7 cellular contexts compared by ENCODE assay signal in the genomic region with DNA sequence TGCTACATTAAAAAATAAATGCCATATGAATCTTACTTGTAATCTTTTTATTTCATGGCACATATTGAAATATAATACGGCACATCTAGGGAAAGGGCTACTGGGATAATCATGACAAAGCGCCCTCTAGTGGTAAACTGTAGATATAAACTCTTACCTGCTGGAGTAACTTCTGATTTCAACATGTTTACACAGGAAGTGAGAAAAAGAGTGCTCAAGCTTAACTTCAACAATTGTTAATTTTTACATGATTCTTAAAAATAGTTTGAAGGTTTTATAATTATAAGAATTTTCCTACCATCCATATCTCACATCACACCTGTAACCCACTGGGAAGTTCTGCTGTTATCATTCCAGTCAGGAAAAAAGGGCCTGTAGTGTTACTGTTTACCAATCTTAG. TPM values are rescaled to one million over a fixed set of nuclear protein-coding genes. Genes with fewer than 3 reads are reported as not detected.
DNase-seq lines count a peak whose midpoint lies in the region; ATAC-seq and TF ChIP-seq lines count a peak whose summit lies in the region.

No MANE protein-coding gene starts in this region.

- peak; percentile 18 for ATAC-seq in HG02678 (IDR thresholded peaks at IDR 0.05; ENCODE audit: unreplicated experiment)
- no peak for ATAC-seq in activated B cell treated with CpG ODN at 0.5 μM for 24 hours (ENCODE audit: low read depth)
- ATAC-seq in GM21367 (IDR thresholded peaks at IDR 0.05; ENCODE audit: unreplicated experiment) = no peak

- DNase-seq in GM04504 (ENCODE audit: low read depth) (peak; percentile 24), NCI-H2227 treated with DMSO at 0.1 percent for 48 hours (lab: John Stamatoyannopoulos, UW) (peak; percentile 73), activated B cell treated with CpG ODN at 0.5 μM for 24 hours (no peak), hepatic stellate cell (ENCODE audit: low spot score) (peak; percentile 6), stomach (no peak)

- CTCF ChIA-PET in activated B cell treated with CpG ODN at 0.5 μM for 24 hours (lab: Charles Lee) = interaction anchor here (0.6 to 1.7 kb wide), 6 partner anchors 11 to 640 kb away, joined by 3 to 6 read pairs (median 4); a partner anchor contains a TSS

- 0 to 1% (median 0%) methylated on average over 2 of the region's 2 CpGs for WGBS in stomach, 5 donors

- H3K27me3 ChIP-seq in stomach = no peaks in the 10 kb centered on the region

- TF ChIP-seq POLR2A in stomach (IDR thresholded peaks at IDR 0.05) = no peak

- H3K36me3 ChIP-seq in stomach = no peaks in the 10 kb centered on the region

- no peak overlapping the region for H3K27ac Mint-ChIP-seq in activated B cell treated with CpG ODN at 0.5 μM for 24 hours

- peaks cover 2% of the 10 kb centered on the region for H3K27me3 Mint-ChIP-seq in activated B cell treated with CpG ODN at 0.5 μM for 24 hours

- no peak for TF ChIP-seq EP300 in stomach (IDR thresholded peaks at IDR 0.05)

- peak overlapping the region in 2 of 5 donors; percentile 27 to 48 for H3K27ac ChIP-seq in stomach

- peaks cover 8% of the 10 kb centered on the region for H3K36me3 Mint-ChIP-seq in activated B cell treated with CpG ODN at 0.5 μM for 24 hours (ENCODE audit: low read depth)

- peak; percentile 68 for TF ChIP-seq CTCF in activated B cell treated with CpG ODN at 0.5 μM for 24 hours (IDR thresholded peaks at IDR 0.05)
- TF ChIP-seq CTCF in stomach (IDR thresholded peaks at IDR 0.05) = peak in 5 of 7 experiments; percentile 55 to 82 (median 70)

- H3K4me1 Mint-ChIP-seq in activated B cell treated with CpG ODN at 0.5 μM for 24 hours = peaks cover 22% of the 10 kb centered on the region

- H3K4me1 ChIP-seq in stomach = peaks cover 11 to 31% (median 19%) of the 10 kb centered on the region in 4 donors

- intact Hi-C loops in activated B cell treated with CpG ODN at 0.5 μM for 24 hours (cut with micrococcal nuclease) = loop anchor here (1.0 to 2.0 kb wide), 7 partner anchors 63 to 700 kb away; a partner anchor contains a TSS
- intact Hi-C loops in stomach (cut with DNase I; ENCODE audit: low total_unique reads) = no loop called here

- no peaks in the 10 kb centered on the region for H3K9me3 ChIP-seq in stomach

- no peak overlapping the region for H3K4me3 Mint-ChIP-seq in activated B cell treated with CpG ODN at 0.5 μM for 24 hours

- H3K9me3 Mint-ChIP-seq in activated B cell treated with CpG ODN at 0.5 μM for 24 hours = no peaks in the 10 kb centered on the region

- H3K4me3 ChIP-seq in stomach = no peak overlapping the region

- POLR2A ChIA-PET in activated B cell treated with CpG ODN at 0.5 μM for 24 hours (lab: Charles Lee) = no interaction called here

RNA-seq across cellular contexts. Expression of a gene that starts 2.0 kb away (rescaled TPM):
- not detected in 2 replicates for total RNA-seq in activated B cell treated with CpG ODN at 0.5 μM for 24 hours
- 1 to 10 TPM in 3 of 5 donors, under 1 TPM in 1, not detected in 1; 0.89 to 6.4 (median 3.3) TPM for total RNA-seq in stomach
- 1 to 10 TPM in 2 of 3 donors, under 1 TPM in 1; 0.83 to 2.3 (median 1.2) TPM for polyA plus RNA-seq in stomach

RNA-seq across cellular contexts. Expression of a gene that starts 3.9 kb away (rescaled TPM):
- total RNA-seq in activated B cell treated with CpG ODN at 0.5 μM for 24 hours (29.2 and 43.7 TPM in 2 replicates), stomach (10 to 100 TPM in 3 of 5 donors, 1 to 10 TPM in 2; 2.3 to 48.5 (median 14.7) TPM)
- 1 to 10 TPM; 4.7 to 6.0 (median 5.1) TPM for polyA plus RNA-seq in stomach

Comparison
In these comparisons a context has a peak if more than half of its experiments do, and no peak if none do; other contexts are left out.
1. DNase-seq: peak in GM04504 (single experiment), NCI-H2227 treated with DMSO at 0.1 percent for 48 hours (single experiment) and hepatic stellate cell (single experiment); none in activated B cell treated with CpG ODN at 0.5 μM for 24 hours (single experiment) and stomach (single experiment).